Comparison of ENCODE assay signal across 18 cellular contexts in the genomic region with DNA sequence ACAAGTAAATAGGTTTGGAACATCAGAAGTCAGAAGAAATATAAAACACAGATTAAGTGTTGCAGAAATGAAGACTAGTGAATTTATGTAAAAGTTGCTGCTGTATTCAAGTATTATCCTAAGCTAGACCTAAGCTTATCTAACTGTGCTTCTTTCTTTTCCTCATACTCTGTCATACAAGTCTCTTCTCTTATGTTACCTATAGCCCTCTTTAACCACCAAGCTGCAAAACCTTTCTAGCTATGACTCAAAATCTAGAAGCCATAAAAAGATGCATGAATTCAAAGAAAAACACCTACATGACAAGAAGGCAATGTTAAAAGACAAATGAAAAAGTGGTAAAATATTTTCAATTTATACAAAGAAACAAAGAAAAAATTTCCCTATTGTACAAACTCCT. TPM values are rescaled to one million over a fixed set of nuclear protein-coding genes. Genes with fewer than 3 reads are reported as not detected.
DNase-seq lines count a peak whose midpoint lies in the region; ATAC-seq lines count a peak whose summit lies in the region.
"Had no signal": no experiment of that assay in that cellular context is flagged by ENCODE, and none has a peak within 500 bp of the region (broad histone marks: within the 10 kb centered on the region; RNA-seq: fewer than 3 reads in every experiment).

No MANE protein-coding gene starts in this region.

- H3K4me1 ChIP-seq in CD4-positive, CD25-positive, alpha-beta regulatory T cell (ENCODE audit: control insufficient read depth, insufficient read depth, low read length, poor library complexity, severe bottlenecking), result peaks cover 14% of the 10 kb centered on the region
- H3K4me1 ChIP-seq: Caco-2 had no signal

- no peak overlapping the region for H3K4me3 Mint-ChIP-seq in CD4-positive, CD25-positive, alpha-beta regulatory T cell
- no peak overlapping the region for H3K4me3 Mint-ChIP-seq in effector memory CD8-positive, alpha-beta T cell

- H3K9me3 ChIP-seq in CD4-positive, CD25-positive, alpha-beta regulatory T cell (ENCODE audit: control insufficient read depth in 2 of 2, low read length in 2 of 2), result no peaks in the 10 kb centered on the region
- H3K9me3 ChIP-seq: Caco-2, ovary had no signal

- H3K36me3 Mint-ChIP-seq in CD4-positive, CD25-positive, alpha-beta regulatory T cell, result peaks cover 39% of the 10 kb centered on the region
- peaks cover 26% of the 10 kb centered on the region for H3K36me3 Mint-ChIP-seq in effector memory CD8-positive, alpha-beta T cell (ENCODE audit: insufficient read depth)

- H3K36me3 ChIP-seq in CD4-positive, CD25-positive, alpha-beta regulatory T cell (ENCODE audit: control insufficient read depth, insufficient read depth, low read length), result peaks cover 32% of the 10 kb centered on the region
- H3K36me3 ChIP-seq: ovary had no signal

- H3K27ac Mint-ChIP-seq in CD4-positive, CD25-positive, alpha-beta regulatory T cell, result peak overlapping the region in 1 of 3 donors; percentile 32
- no peak overlapping the region for H3K27ac Mint-ChIP-seq in effector memory CD8-positive, alpha-beta T cell

- no peaks in the 10 kb centered on the region for H3K27me3 ChIP-seq in CD4-positive, CD25-positive, alpha-beta regulatory T cell (ENCODE audit: control insufficient read depth, insufficient read depth, low read length)
- H3K27me3 ChIP-seq: ovary had no signal

- H3K9me3 Mint-ChIP-seq in CD4-positive, CD25-positive, alpha-beta regulatory T cell, result no peaks in the 10 kb centered on the region
- no peaks in the 10 kb centered on the region for H3K9me3 Mint-ChIP-seq in effector memory CD8-positive, alpha-beta T cell

- no peak overlapping the region for H3K27ac ChIP-seq in CD4-positive, CD25-positive, alpha-beta regulatory T cell (ENCODE audit: insufficient read depth, low read length, poor library complexity, severe bottlenecking)
- H3K27ac ChIP-seq: ovary had no signal

- no peaks in the 10 kb centered on the region for H3K27me3 Mint-ChIP-seq in CD4-positive, CD25-positive, alpha-beta regulatory T cell
- H3K27me3 Mint-ChIP-seq in effector memory CD8-positive, alpha-beta T cell, result no peaks in the 10 kb centered on the region

- peaks cover 29 to 48% (median 33%) of the 10 kb centered on the region in 4 donors for H3K4me1 Mint-ChIP-seq in CD4-positive, CD25-positive, alpha-beta regulatory T cell
- peaks cover 3% of the 10 kb centered on the region in 2 donors for H3K4me1 Mint-ChIP-seq in effector memory CD8-positive, alpha-beta T cell (ENCODE audit: low read depth in 2 of 2)

- H3K4me3 ChIP-seq in CD4-positive, CD25-positive, alpha-beta regulatory T cell (ENCODE audit: low read depth, low read length), result no peak overlapping the region
- H3K4me3 ChIP-seq: ovary had no signal

- peak; percentile 41 to 52 for ATAC-seq in CD4-positive, CD25-positive, alpha-beta regulatory T cell (ENCODE audit: low read depth in 2 of 2)
- ATAC-seq in GM18517 (IDR thresholded peaks at IDR 0.05; ENCODE audit: unreplicated experiment) (peak; percentile 57), HG02759 (IDR thresholded peaks at IDR 0.05; ENCODE audit: unreplicated experiment) (peak; percentile 63), HG03469 (IDR thresholded peaks at IDR 0.05; ENCODE audit: unreplicated experiment) (peak; percentile 62), GM18909 (IDR thresholded peaks at IDR 0.05; ENCODE audit: poor library complexity, unreplicated experiment) (no peak), HG03439 (IDR thresholded peaks at IDR 0.05; ENCODE audit: unreplicated experiment) (no peak)
- ATAC-seq in effector memory CD8-positive, alpha-beta T cell (replicated peaks), result no peak

- peak in 1 of 3 donors; percentile 80 for DNase-seq in CD4-positive, CD25-positive, alpha-beta regulatory T cell
- no peak for DNase-seq in medulla oblongata (ENCODE audit: extremely low spot score)
- DNase-seq in effector memory CD8-positive, alpha-beta T cell, result no peak
- DNase-seq: activated CD4-positive, alpha-beta T cell treated with anti-CD3 and anti-CD28 coated beads for 48 hours; activated gamma-delta T cell; Caco-2; foreskin fibroblast; NCI-H2107; NCI-H526 treated with DMSO at 0.1 percent for 48 hours; ovary; stimulated activated CD4-positive, alpha-beta T cell treated with anti-CD3 and anti-CD28 coated beads, Interleukin-4, amount 100 ng/mL, for 1 hour; T1000 had no signal

RNA-seq across cellular contexts. Expression of gene DENND11, which starts 23.0 kb away (rescaled TPM):
- 47.7 TPM for total RNA-seq in CD4-positive, CD25-positive, alpha-beta regulatory T cell
- polyA plus RNA-seq in CD4-positive, CD25-positive, alpha-beta regulatory T cell, result 10 to 100 TPM; 10.8 to 14.5 (median 11.1) TPM

RNA-seq across cellular contexts. Expression of gene WEE2, which starts 29.1 kb away (rescaled TPM):
- not detected for total RNA-seq in CD4-positive, CD25-positive, alpha-beta regulatory T cell
- not detected for polyA plus RNA-seq in CD4-positive, CD25-positive, alpha-beta regulatory T cell
- total RNA-seq: astrocyte had no signal

RNA-seq across cellular contexts. Expression of gene SSBP1, which starts 59.1 kb away (rescaled TPM):
- total RNA-seq in CD4-positive, CD25-positive, alpha-beta regulatory T cell, result 77.4 TPM
- 100 to 1,000 TPM; 286 to 331 (median 305) TPM for polyA plus RNA-seq in CD4-positive, CD25-positive, alpha-beta regulatory T cell

Comparison
In these comparisons a context has a peak if more than half of its experiments do, and no peak if none do; other contexts are left out.
1. ATAC-seq: peak in CD4-positive, CD25-positive, alpha-beta regulatory T cell (2 of 2), GM18517 (single experiment), HG02759 (single experiment) and HG03469 (single experiment); none in GM18909 (single experiment), effector memory CD8-positive, alpha-beta T cell (single experiment) and HG03439 (single experiment).